In genomic region chr2:119786312-119786711, GRCh38 we compare ENCODE assay signal across 21 cellular contexts.
"Had no signal": no experiment of that assay in that cellular context is flagged by ENCODE, and none has a peak within 500 bp of the region (broad histone marks: within the 10 kb centered on the region; RNA-seq: fewer than 3 reads in every experiment).

No MANE protein-coding gene starts in this region.

- H3K27ac Mint-ChIP-seq: activated naive CD4-positive, alpha-beta T cell treated with anti-CD3 and anti-CD28 coated beads, Interleukin-2, amount 50 U/mL, for 72 hours; activated T-cell treated with anti-CD3 and anti-CD28 coated beads, Interleukin-2, amount 50 U/mL, for 72 hours had no signal

- H3K4me3 Mint-ChIP-seq: activated T-cell treated with anti-CD3 and anti-CD28 coated beads, Interleukin-2, amount 50 U/mL, for 72 hours; nephron progenitor cell had no signal

- ATAC-seq: activated CD4-positive, CD25-positive, alpha-beta regulatory T cell treated with anti-CD3 and anti-CD28 coated beads, Interleukin-2, amount 50 U/mL, for 24 hours; activated naive CD4-positive, alpha-beta T cell treated with anti-CD3 and anti-CD28 coated beads, Interleukin-2, amount 50 U/mL, for 72 hours; activated T-cell treated with anti-CD3 and anti-CD28 coated beads, Interleukin-2, amount 50 U/mL, for 72 hours; left lobe of liver had no signal

- H3K9me3 ChIP-seq: vagina had no signal

- DNase-seq: activated CD4-positive, alpha-beta T cell treated with anti-CD3 and anti-CD28 coated beads, Interleukin-2, amount 50 U/mL, for 1 hour; activated gamma-delta T cell; activated T-cell treated with anti-CD3 and anti-CD28 coated beads, Interleukin-2, amount 50 U/mL, for 72 hours; amniotic stem cell; dermis blood vessel endothelial cell; effector memory CD4-positive, alpha-beta T cell; esophagus squamous epithelium; foreskin melanocyte; kidney; mammary epithelial cell; midbrain; nephron progenitor cell; nucleus accumbens; posterior cingulate gyrus; stimulated activated CD4-positive, alpha-beta T cell treated with anti-CD3 and anti-CD28 coated beads, Interleukin-2, amount 100 ng/mL, for 24 hours; stimulated activated naive CD4-positive, alpha-beta T cell treated with Interleukin-2 at 50 U/mL for 16 hours had no signal

- H3K36me3 ChIP-seq: vagina had no signal

- H3K4me3 ChIP-seq: esophagus squamous epithelium, tibial nerve, vagina had no signal

- H3K27ac ChIP-seq: esophagus squamous epithelium, tibial nerve, vagina had no signal

- H3K27me3 ChIP-seq: esophagus squamous epithelium, tibial nerve, vagina had no signal

- H3K4me1 ChIP-seq: tibial nerve, vagina had no signal
